Comparison of ENCODE assay signal across 14 cellular contexts in genomic region chr11:68041617-68042218, GRCh38. TPM values are rescaled to one million over a fixed set of nuclear protein-coding genes. Genes with fewer than 3 reads are reported as not detected.
DNase-seq lines count a peak whose midpoint lies in the region; ATAC-seq and TF ChIP-seq lines count a peak whose summit lies in the region.
"Had no signal": no experiment of that assay in that cellular context is flagged by ENCODE, and none has a peak within 500 bp of the region (broad histone marks: within the 10 kb centered on the region; RNA-seq: fewer than 3 reads in every experiment).

No MANE protein-coding gene starts in this region.

- DNase-seq in HL-60 (ENCODE audit: low read depth in 1 of 2, low spot score in 1 of 2) (peak in 1 of 2 experiments; percentile 26), neural progenitor cell (ENCODE audit: low spot score) (no peak), COLO829 (ENCODE audit: low spot score) (no peak), Kasumi-1 (lab: John Stamatoyannopoulos, UW) (no peak), superior temporal gyrus (ENCODE audit: extremely low spot score) (no peak)
- DNase-seq in activated naive CD8-positive, alpha-beta T cell treated with anti-CD3 and anti-CD28 coated beads, Interleukin-2, amount 10 ng/mL, durations not matched to agents 7 days and 5 days: no peak
- DNase-seq: activated CD8-positive, alpha-beta memory T cell treated with anti-CD3 and anti-CD28 coated beads for 24 hours; brain microvascular endothelial cell; HCEC 1CT; NCI-H446 treated with DMSO at 0.1 percent for 48 hours had no signal

- H3K27ac ChIP-seq in ACC112 (ENCODE audit: low read depth, low read length): no peak overlapping the region
- H3K27ac ChIP-seq in HL-60 (replicated peaks): peak overlapping the region; percentile 81
- H3K27ac ChIP-seq in neural progenitor cell: no peak overlapping the region

- POLR2A ChIA-PET in activated naive CD8-positive, alpha-beta T cell treated with anti-CD3 and anti-CD28 coated beads, Interleukin-2, amount 10 ng/mL, durations not matched to agents 7 days and 5 days (lab: Charles Lee): interaction anchor here (0.6 to 1.7 kb wide), 3 partner anchors 10 to 84 kb away, joined by 3 to 10 read pairs (median 4); no protein-coding TSS in a partner anchor

- no peaks in the 10 kb centered on the region for H3K27me3 Mint-ChIP-seq in activated naive CD8-positive, alpha-beta T cell treated with anti-CD3 and anti-CD28 coated beads, Interleukin-2, amount 10 ng/mL, durations not matched to agents 7 days and 5 days
- H3K27me3 Mint-ChIP-seq in neural progenitor cell (ENCODE audit: insufficient read depth, low read depth): peaks cover 6% of the 10 kb centered on the region

- H3K4me1 ChIP-seq in ACC112 (ENCODE audit: control insufficient read depth, insufficient read depth, low read length, unreplicated experiment) (peaks cover 19% of the 10 kb centered on the region), neural progenitor cell (peaks cover 16% of the 10 kb centered on the region)

- peak overlapping the region; percentile 66 for H3K27ac Mint-ChIP-seq in activated naive CD8-positive, alpha-beta T cell treated with anti-CD3 and anti-CD28 coated beads, Interleukin-2, amount 10 ng/mL, durations not matched to agents 7 days and 5 days
- H3K27ac Mint-ChIP-seq in neural progenitor cell: peak overlapping the region; percentile 86

- TF ChIP-seq CTCF in HL-60 (IDR thresholded peaks at IDR 0.05; ENCODE audit: insufficient read depth, low read length): no peak
- no peak for TF ChIP-seq CTCF in neural progenitor cell (IDR thresholded peaks at IDR 0.05)

- no peak overlapping the region for H3K4me2 ChIP-seq in neural progenitor cell

- H3K4me3 ChIP-seq in ACC112 (ENCODE audit: low read depth, low read length) (peak overlapping the region; percentile 88; the same call in 1 of the 2 replicates), HL-60 (replicated peaks; ENCODE audit: insufficient read depth, low read length) (peak overlapping the region; percentile 97), neural progenitor cell (no peak overlapping the region)

- no peak overlapping the region for H2AFZ ChIP-seq in ACC112 (ENCODE audit: low read length, unreplicated experiment)
- H2AFZ ChIP-seq in neural progenitor cell (replicated peaks): no peak overlapping the region

- no peaks in the 10 kb centered on the region for H4K20me1 ChIP-seq in neural progenitor cell (ENCODE audit: low read depth)

- H3F3A ChIP-seq in neural progenitor cell (ENCODE audit: low read depth): peaks cover 23% of the 10 kb centered on the region

- no peaks in the 10 kb centered on the region for H3K9me3 Mint-ChIP-seq in activated naive CD8-positive, alpha-beta T cell treated with anti-CD3 and anti-CD28 coated beads, Interleukin-2, amount 10 ng/mL, durations not matched to agents 7 days and 5 days
- H3K9me3 Mint-ChIP-seq in neural progenitor cell: no peaks in the 10 kb centered on the region

- peaks cover 13% of the 10 kb centered on the region for H3K4me1 Mint-ChIP-seq in activated naive CD8-positive, alpha-beta T cell treated with anti-CD3 and anti-CD28 coated beads, Interleukin-2, amount 10 ng/mL, durations not matched to agents 7 days and 5 days
- peaks cover 9% of the 10 kb centered on the region for H3K4me1 Mint-ChIP-seq in neural progenitor cell

- no peak for ATAC-seq in activated naive CD8-positive, alpha-beta T cell treated with anti-CD3 and anti-CD28 coated beads, Interleukin-2, amount 10 ng/mL, durations not matched to agents 7 days and 5 days (ENCODE audit: low read depth)
- ATAC-seq in GM21390 (IDR thresholded peaks at IDR 0.05; ENCODE audit: unreplicated experiment): no peak
- ATAC-seq: esophagus mucosa had no signal

- H3K27me3 ChIP-seq in ACC112 (ENCODE audit: insufficient read depth, low read length) (no peaks in the 10 kb centered on the region), HL-60 (ENCODE audit: insufficient read depth, poor library complexity, severe bottlenecking) (no peaks in the 10 kb centered on the region), neural progenitor cell (no peaks in the 10 kb centered on the region)
- H3K27me3 ChIP-seq: brain microvascular endothelial cell had no signal

- H3K36me3 Mint-ChIP-seq in activated naive CD8-positive, alpha-beta T cell treated with anti-CD3 and anti-CD28 coated beads, Interleukin-2, amount 10 ng/mL, durations not matched to agents 7 days and 5 days: peaks cover 1% of the 10 kb centered on the region
- H3K36me3 Mint-ChIP-seq in neural progenitor cell: no peaks in the 10 kb centered on the region

- H3K36me3 ChIP-seq in ACC112 (ENCODE audit: insufficient read depth, low read length) (no peaks in the 10 kb centered on the region; the same call in 1 of the 2 replicates), neural progenitor cell (no peaks in the 10 kb centered on the region)

- H3K9me3 ChIP-seq in neural progenitor cell (ENCODE audit: low read depth): no peaks in the 10 kb centered on the region
- H3K9me3 ChIP-seq: Caco-2 had no signal

- peak overlapping the region; percentile 42 for H3K4me3 Mint-ChIP-seq in activated naive CD8-positive, alpha-beta T cell treated with anti-CD3 and anti-CD28 coated beads, Interleukin-2, amount 10 ng/mL, durations not matched to agents 7 days and 5 days
- H3K4me3 Mint-ChIP-seq in neural progenitor cell: no peak overlapping the region

- H3K79me2 ChIP-seq in ACC112 (ENCODE audit: control insufficient read depth, insufficient read depth, low read length, unreplicated experiment): peaks cover 50% of the 10 kb centered on the region
- no peaks in the 10 kb centered on the region for H3K79me2 ChIP-seq in neural progenitor cell (ENCODE audit: low read depth)

- no peak overlapping the region for H3K9ac ChIP-seq in neural progenitor cell

RNA-seq across cellular contexts. Expression of gene TCIRG1, which starts 2.9 kb away (rescaled TPM):
- 100 to 1,000 TPM; 297 to 308 TPM for total RNA-seq in activated naive CD8-positive, alpha-beta T cell treated with anti-CD3 and anti-CD28 coated beads, Interleukin-2, amount 10 ng/mL, durations not matched to agents 7 days and 5 days
- 10.7 and 19.4 TPM in 2 replicates for total RNA-seq in neural progenitor cell (ENCODE audit: low replicate concordance)

RNA-seq across cellular contexts. Expression of gene NDUFS8, which starts 11.2 kb away (rescaled TPM):
- 100 to 1,000 TPM; 117 to 128 TPM for total RNA-seq in activated naive CD8-positive, alpha-beta T cell treated with anti-CD3 and anti-CD28 coated beads, Interleukin-2, amount 10 ng/mL, durations not matched to agents 7 days and 5 days
- total RNA-seq in neural progenitor cell (ENCODE audit: low replicate concordance): 46.7 and 149 TPM in 2 replicates

RNA-seq across cellular contexts. Expression of gene ALDH3B1, which starts 31.6 kb away (rescaled TPM):
- under 1 TPM; 0.45 to 0.61 TPM for total RNA-seq in activated naive CD8-positive, alpha-beta T cell treated with anti-CD3 and anti-CD28 coated beads, Interleukin-2, amount 10 ng/mL, durations not matched to agents 7 days and 5 days
- total RNA-seq in neural progenitor cell (ENCODE audit: low replicate concordance): 0.12 TPM in 1 of 2 replicates, not detected in the other

RNA-seq across cellular contexts. Expression of gene UNC93B1, which starts 37.8 kb away (rescaled TPM):
- 10 to 100 TPM; 35.1 to 42.6 TPM for total RNA-seq in activated naive CD8-positive, alpha-beta T cell treated with anti-CD3 and anti-CD28 coated beads, Interleukin-2, amount 10 ng/mL, durations not matched to agents 7 days and 5 days
- total RNA-seq in neural progenitor cell (ENCODE audit: low replicate concordance): 8.8 and 11.1 TPM in 2 replicates

Comparison
In these comparisons a context has a peak if more than half of its experiments do, and no peak if none do; other contexts are left out.
1. RNA of gene TCIRG1, which starts 2.9 kb away (total RNA-seq): 297 to 308 TPM in activated naive CD8-positive, alpha-beta T cell treated with anti-CD3 and anti-CD28 coated beads, Interleukin-2, amount 10 ng/mL, durations not matched to agents 7 days and 5 days; 10.7 to 19.4 TPM in neural progenitor cell; every median in the first group is over 10 times any median in the second.